ENCODE assay signal across 1 cellular context in the genomic region with DNA sequence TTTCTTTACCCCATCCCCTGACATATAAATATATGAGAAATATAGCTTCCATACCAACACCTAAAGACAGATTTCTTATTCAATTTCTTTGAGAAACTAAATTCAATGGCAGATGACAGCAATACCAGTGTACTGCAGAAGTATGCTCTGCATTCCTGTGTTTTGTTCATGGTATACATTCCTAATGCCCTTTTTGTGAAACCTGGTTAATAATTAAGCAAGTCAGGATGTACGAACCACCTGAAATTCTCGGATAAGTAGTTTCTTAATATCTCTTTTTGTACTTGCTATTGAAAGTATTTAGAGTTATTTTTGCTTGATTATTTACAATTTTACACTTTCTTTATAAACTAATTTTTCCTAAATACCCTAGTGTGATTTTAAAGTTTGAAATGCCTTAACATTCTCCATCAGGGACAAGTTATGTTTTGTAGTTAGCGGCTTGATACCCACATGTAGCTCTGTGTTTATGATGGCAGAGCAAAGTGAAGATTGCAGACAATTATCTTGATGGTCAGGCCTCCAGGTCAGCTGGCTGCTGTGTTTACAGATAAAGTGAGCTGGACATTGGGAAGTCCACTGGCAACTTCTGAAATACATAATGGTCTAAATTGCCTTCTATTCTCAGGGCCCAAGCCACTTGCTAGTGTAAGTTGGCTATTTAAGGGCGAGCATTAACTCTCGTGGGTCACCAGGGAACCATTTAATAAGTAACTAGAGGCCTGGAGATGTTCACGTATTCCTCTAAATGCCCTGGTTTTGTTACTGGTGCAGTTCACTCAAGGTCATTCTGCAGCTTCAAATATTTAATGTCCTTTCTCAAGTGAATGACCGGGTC.
TF ChIP-seq lines count a peak whose summit lies in the region.

No MANE protein-coding gene starts in this region.

TF ChIP-seq in HepG2, 621 proteins besides CTCF, POLR2A, EP300 and RAD21 (continued from another document and continues in another):
- TF ChIP-seq, protein P1, sequence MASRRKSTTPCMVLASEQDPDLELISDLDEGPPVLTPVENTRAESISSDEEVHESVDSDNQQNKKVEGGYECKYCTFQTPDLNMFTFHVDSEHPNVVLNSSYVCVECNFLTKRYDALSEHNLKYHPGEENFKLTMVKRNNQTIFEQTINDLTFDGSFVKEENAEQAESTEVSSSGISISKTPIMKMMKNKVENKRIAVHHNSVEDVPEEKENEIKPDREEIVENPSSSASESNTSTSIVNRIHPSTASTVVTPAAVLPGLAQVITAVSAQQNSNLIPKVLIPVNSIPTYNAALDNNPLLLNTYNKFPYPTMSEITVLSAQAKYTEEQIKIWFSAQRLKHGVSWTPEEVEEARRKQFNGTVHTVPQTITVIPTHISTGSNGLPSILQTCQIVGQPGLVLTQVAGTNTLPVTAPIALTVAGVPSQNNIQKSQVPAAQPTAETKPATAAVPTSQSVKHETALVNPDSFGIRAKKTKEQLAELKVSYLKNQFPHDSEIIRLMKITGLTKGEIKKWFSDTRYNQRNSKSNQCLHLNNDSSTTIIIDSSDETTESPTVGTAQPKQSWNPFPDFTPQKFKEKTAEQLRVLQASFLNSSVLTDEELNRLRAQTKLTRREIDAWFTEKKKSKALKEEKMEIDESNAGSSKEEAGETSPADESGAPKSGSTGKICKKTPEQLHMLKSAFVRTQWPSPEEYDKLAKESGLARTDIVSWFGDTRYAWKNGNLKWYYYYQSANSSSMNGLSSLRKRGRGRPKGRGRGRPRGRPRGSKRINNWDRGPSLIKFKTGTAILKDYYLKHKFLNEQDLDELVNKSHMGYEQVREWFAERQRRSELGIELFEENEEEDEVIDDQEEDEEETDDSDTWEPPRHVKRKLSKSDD (CRISPR knock-in tag; IDR thresholded peaks at IDR 0.05; ENCODE audit: low read depth), result 0 out of 2 replicates have a peak, but pooled peaks have one; percentile 57
- peak; percentile 50 for TF ChIP-seq KDM6A (CRISPR knock-in tag; IDR thresholded peaks at IDR 0.05; ENCODE audit: low read depth)
- TF ChIP-seq, protein P2, sequence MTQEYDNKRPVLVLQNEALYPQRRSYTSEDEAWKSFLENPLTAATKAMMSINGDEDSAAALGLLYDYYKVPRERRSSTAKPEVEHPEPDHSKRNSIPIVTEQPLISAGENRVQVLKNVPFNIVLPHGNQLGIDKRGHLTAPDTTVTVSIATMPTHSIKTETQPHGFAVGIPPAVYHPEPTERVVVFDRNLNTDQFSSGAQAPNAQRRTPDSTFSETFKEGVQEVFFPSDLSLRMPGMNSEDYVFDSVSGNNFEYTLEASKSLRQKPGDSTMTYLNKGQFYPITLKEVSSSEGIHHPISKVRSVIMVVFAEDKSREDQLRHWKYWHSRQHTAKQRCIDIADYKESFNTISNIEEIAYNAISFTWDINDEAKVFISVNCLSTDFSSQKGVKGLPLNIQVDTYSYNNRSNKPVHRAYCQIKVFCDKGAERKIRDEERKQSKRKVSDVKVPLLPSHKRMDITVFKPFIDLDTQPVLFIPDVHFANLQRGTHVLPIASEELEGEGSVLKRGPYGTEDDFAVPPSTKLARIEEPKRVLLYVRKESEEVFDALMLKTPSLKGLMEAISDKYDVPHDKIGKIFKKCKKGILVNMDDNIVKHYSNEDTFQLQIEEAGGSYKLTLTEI (CRISPR knock-in tag; conservative IDR thresholded peaks at IDR 0.05), result no peak
- TF ChIP-seq, protein P3, sequence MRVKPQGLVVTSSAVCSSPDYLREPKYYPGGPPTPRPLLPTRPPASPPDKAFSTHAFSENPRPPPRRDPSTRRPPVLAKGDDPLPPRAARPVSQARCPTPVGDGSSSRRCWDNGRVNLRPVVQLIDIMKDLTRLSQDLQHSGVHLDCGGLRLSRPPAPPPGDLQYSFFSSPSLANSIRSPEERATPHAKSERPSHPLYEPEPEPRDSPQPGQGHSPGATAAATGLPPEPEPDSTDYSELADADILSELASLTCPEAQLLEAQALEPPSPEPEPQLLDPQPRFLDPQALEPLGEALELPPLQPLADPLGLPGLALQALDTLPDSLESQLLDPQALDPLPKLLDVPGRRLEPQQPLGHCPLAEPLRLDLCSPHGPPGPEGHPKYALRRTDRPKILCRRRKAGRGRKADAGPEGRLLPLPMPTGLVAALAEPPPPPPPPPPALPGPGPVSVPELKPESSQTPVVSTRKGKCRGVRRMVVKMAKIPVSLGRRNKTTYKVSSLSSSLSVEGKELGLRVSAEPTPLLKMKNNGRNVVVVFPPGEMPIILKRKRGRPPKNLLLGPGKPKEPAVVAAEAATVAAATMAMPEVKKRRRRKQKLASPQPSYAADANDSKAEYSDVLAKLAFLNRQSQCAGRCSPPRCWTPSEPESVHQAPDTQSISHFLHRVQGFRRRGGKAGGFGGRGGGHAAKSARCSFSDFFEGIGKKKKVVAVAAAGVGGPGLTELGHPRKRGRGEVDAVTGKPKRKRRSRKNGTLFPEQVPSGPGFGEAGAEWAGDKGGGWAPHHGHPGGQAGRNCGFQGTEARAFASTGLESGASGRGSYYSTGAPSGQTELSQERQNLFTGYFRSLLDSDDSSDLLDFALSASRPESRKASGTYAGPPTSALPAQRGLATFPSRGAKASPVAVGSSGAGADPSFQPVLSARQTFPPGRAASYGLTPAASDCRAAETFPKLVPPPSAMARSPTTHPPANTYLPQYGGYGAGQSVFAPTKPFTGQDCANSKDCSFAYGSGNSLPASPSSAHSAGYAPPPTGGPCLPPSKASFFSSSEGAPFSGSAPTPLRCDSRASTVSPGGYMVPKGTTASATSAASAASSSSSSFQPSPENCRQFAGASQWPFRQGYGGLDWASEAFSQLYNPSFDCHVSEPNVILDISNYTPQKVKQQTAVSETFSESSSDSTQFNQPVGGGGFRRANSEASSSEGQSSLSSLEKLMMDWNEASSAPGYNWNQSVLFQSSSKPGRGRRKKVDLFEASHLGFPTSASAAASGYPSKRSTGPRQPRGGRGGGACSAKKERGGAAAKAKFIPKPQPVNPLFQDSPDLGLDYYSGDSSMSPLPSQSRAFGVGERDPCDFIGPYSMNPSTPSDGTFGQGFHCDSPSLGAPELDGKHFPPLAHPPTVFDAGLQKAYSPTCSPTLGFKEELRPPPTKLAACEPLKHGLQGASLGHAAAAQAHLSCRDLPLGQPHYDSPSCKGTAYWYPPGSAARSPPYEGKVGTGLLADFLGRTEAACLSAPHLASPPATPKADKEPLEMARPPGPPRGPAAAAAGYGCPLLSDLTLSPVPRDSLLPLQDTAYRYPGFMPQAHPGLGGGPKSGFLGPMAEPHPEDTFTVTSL (CRISPR knock-in tag; IDR thresholded peaks at IDR 0.05; ENCODE audit: borderline replicate concordance), result peak; percentile 92; the same call in 1 of the 2 replicates
- TF ChIP-seq ISX (CRISPR knock-in tag; conservative IDR thresholded peaks at IDR 0.05), result no peak
- TF ChIP-seq PPARG (CRISPR knock-in tag; conservative IDR thresholded peaks at IDR 0.05), result peak; percentile 59; the same call in 1 of the 2 replicates
- TF ChIP-seq, protein P4, sequence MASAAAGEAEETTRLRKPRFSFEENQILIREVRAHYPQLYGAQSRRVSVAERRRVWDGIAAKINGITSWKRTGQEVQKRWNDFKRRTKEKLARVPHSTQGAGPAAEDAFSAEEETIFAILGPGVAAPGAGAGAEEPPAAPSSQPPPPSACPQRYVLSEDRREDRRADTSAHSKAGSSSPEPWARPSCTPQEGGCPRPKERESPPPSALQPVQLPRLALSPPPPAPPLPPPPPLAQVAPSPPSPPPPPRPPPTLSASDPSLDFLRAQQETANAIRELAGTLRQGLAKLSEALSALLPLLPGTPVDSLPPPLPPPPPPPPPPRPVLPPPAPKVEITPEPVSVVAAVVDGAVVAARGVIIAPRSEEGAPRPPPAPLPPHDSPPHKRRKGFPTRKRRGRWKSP (CRISPR knock-in tag; IDR thresholded peaks at IDR 0.05), result peak; percentile 73; the same call in 1 of the 2 replicates
- peak; percentile 86 for TF ChIP-seq TEAD3 (CRISPR knock-in tag; optimal IDR thresholded peaks at IDR 0.05; ENCODE audit: borderline replicate concordance)
- TF ChIP-seq TFAP4 (IDR thresholded peaks at IDR 0.05; ENCODE audit: borderline replicate concordance, low read depth), result peak; percentile 96
- peak; percentile 85; the same call in 1 of the 2 replicates for TF ChIP-seq RCOR2 (CRISPR knock-in tag; IDR thresholded peaks at IDR 0.05)
- TF ChIP-seq, protein P5, sequence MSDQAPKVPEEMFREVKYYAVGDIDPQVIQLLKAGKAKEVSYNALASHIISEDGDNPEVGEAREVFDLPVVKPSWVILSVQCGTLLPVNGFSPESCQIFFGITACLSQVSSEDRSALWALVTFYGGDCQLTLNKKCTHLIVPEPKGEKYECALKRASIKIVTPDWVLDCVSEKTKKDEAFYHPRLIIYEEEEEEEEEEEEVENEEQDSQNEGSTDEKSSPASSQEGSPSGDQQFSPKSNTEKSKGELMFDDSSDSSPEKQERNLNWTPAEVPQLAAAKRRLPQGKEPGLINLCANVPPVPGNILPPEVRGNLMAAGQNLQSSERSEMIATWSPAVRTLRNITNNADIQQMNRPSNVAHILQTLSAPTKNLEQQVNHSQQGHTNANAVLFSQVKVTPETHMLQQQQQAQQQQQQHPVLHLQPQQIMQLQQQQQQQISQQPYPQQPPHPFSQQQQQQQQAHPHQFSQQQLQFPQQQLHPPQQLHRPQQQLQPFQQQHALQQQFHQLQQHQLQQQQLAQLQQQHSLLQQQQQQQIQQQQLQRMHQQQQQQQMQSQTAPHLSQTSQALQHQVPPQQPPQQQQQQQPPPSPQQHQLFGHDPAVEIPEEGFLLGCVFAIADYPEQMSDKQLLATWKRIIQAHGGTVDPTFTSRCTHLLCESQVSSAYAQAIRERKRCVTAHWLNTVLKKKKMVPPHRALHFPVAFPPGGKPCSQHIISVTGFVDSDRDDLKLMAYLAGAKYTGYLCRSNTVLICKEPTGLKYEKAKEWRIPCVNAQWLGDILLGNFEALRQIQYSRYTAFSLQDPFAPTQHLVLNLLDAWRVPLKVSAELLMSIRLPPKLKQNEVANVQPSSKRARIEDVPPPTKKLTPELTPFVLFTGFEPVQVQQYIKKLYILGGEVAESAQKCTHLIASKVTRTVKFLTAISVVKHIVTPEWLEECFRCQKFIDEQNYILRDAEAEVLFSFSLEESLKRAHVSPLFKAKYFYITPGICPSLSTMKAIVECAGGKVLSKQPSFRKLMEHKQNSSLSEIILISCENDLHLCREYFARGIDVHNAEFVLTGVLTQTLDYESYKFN (CRISPR knock-in tag; conservative IDR thresholded peaks at IDR 0.05), result peak; percentile 93
- peak; percentile 77 for TF ChIP-seq NR2F6 (IDR thresholded peaks at IDR 0.05)
- TF ChIP-seq NR2F6 (CRISPR knock-in tag; IDR thresholded peaks at IDR 0.05), result no peak; the same call in 1 of the 2 replicates
- TF ChIP-seq ELF4 (CRISPR knock-in tag; IDR thresholded peaks at IDR 0.05; ENCODE audit: borderline replicate concordance), result 0 out of 2 replicates have a peak, but pooled peaks have one; percentile 48
- peak; percentile 59 for TF ChIP-seq NCOA2 (CRISPR knock-in tag; IDR thresholded peaks at IDR 0.05)
- TF ChIP-seq EED (CRISPR knock-in tag; IDR thresholded peaks at IDR 0.05), result no peak
- no peak for TF ChIP-seq ZNF441 (CRISPR knock-in tag; IDR thresholded peaks at IDR 0.05; ENCODE audit: borderline replicate concordance)
- TF ChIP-seq, protein P6, sequence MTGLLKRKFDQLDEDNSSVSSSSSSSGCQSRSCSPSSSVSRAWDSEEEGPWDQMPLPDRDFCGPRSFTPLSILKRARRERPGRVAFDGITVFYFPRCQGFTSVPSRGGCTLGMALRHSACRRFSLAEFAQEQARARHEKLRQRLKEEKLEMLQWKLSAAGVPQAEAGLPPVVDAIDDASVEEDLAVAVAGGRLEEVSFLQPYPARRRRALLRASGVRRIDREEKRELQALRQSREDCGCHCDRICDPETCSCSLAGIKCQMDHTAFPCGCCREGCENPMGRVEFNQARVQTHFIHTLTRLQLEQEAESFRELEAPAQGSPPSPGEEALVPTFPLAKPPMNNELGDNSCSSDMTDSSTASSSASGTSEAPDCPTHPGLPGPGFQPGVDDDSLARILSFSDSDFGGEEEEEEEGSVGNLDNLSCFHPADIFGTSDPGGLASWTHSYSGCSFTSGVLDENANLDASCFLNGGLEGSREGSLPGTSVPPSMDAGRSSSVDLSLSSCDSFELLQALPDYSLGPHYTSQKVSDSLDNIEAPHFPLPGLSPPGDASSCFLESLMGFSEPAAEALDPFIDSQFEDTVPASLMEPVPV (CRISPR knock-in tag; IDR thresholded peaks at IDR 0.05), result no peak
- peak; percentile 75 for TF ChIP-seq ZGPAT (CRISPR knock-in tag; IDR thresholded peaks at IDR 0.05)
- TF ChIP-seq, protein P7, sequence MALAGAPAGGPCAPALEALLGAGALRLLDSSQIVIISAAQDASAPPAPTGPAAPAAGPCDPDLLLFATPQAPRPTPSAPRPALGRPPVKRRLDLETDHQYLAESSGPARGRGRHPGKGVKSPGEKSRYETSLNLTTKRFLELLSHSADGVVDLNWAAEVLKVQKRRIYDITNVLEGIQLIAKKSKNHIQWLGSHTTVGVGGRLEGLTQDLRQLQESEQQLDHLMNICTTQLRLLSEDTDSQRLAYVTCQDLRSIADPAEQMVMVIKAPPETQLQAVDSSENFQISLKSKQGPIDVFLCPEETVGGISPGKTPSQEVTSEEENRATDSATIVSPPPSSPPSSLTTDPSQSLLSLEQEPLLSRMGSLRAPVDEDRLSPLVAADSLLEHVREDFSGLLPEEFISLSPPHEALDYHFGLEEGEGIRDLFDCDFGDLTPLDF (CRISPR knock-in tag; IDR thresholded peaks at IDR 0.05), result no peak
- no peak for TF ChIP-seq ZIK1 (CRISPR knock-in tag; IDR thresholded peaks at IDR 0.05; ENCODE audit: borderline replicate concordance, low read depth)
- no peak for TF ChIP-seq BCL3 (CRISPR knock-in tag; IDR thresholded peaks at IDR 0.05)
- no peak for TF ChIP-seq TBX3 (IDR thresholded peaks at IDR 0.05; ENCODE audit: borderline replicate concordance)
- peak; percentile 83 for TF ChIP-seq SOX5 (CRISPR knock-in tag; IDR thresholded peaks at IDR 0.05; ENCODE audit: borderline replicate concordance)
- peak in 1 of 2 experiments; percentile 42; a peak in 1 of 4 replicates for TF ChIP-seq KLF16 (CRISPR knock-in tag; IDR thresholded peaks at IDR 0.05)
- 0 out of 2 replicates have a peak, but pooled peaks have one; percentile 39 for TF ChIP-seq HOXD1 (CRISPR knock-in tag; IDR thresholded peaks at IDR 0.05)
